Comparison of ENCODE assay signal across 1 cellular context in the genomic region with DNA sequence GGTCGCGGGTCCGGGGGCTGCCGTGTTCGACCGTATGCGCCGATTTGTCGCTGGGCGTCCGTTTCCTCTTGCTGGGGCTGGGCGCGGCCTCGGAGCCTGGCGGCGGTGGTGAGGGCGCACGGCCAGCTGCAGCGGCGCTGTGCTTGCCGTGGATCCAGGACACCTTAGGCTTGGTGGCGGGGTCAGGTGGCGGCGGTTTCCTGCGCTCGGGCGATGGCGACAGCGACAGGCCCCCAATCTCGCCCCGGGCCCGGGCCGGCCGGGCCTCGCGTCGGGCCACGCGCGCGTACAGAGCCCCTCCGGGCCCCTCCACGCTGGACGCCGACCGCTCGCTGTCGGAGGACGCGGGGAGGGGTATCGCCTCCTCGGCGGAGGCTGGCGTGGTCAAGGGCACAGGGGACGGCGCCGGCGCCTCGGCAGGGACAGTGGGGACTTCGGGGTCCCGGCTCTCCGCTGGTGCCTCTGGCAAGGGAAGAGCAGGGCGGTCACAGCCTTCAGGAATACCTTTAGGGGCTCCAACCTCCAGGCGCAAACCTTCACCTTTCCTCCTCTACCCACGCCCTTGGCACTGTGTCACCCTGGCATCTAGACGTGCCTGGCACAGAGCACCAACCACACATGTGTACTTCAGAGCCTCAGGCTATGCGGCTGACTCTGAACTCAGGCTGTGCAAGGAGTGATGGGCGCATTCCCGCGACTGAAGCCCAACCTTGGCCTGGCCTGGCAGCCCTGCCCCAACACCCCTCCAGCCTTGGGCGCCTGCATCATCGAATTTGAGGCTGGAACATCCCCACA.
TF ChIP-seq lines count a peak whose summit lies in the region.

No MANE protein-coding gene starts in this region.

TF ChIP-seq in HEK293, 187 proteins besides CTCF, POLR2A, EP300 and RAD21 (continued from another document):
- TF ChIP-seq, protein P1, sequence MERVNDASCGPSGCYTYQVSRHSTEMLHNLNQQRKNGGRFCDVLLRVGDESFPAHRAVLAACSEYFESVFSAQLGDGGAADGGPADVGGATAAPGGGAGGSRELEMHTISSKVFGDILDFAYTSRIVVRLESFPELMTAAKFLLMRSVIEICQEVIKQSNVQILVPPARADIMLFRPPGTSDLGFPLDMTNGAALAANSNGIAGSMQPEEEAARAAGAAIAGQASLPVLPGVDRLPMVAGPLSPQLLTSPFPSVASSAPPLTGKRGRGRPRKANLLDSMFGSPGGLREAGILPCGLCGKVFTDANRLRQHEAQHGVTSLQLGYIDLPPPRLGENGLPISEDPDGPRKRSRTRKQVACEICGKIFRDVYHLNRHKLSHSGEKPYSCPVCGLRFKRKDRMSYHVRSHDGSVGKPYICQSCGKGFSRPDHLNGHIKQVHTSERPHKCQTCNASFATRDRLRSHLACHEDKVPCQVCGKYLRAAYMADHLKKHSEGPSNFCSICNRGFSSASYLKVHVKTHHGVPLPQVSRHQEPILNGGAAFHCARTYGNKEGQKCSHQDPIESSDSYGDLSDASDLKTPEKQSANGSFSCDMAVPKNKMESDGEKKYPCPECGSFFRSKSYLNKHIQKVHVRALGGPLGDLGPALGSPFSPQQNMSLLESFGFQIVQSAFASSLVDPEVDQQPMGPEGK (tag by site-specific recombination; IDR thresholded peaks at IDR 0.05) = no peak
- TF ChIP-seq ZNF629 (tag by site-specific recombination; IDR thresholded peaks at IDR 0.05) = no peak
